Comparison of ENCODE assay signal across 15 cellular contexts in the genomic region with DNA sequence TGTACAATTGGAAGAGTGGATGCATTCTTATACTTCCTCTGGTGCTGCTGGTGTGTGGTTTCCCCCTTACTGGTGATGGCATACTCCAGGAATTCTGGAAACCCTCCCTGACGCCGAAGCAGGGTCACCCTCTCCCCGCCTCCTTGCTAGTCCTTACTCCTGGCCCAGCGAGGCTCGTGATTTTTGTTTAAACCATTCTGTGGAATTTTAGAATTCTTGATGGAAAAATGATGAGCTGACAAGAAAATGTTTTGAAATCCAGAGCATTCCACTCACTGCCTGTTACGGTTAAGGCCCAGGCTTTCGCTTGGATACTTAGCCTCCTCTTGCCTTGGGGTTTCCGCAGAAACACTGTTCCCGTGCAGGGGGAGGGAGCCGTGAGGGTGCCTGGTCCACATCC. TPM values are rescaled to one million over a fixed set of nuclear protein-coding genes. Genes with fewer than 3 reads are reported as not detected.
DNase-seq lines count a peak whose midpoint lies in the region; ATAC-seq, FAIRE-seq and TF ChIP-seq lines count a peak whose summit lies in the region.
"Had no signal": no experiment of that assay in that cellular context is flagged by ENCODE, and none has a peak within 500 bp of the region (broad histone marks: within the 10 kb centered on the region; RNA-seq: fewer than 3 reads in every experiment).

No MANE protein-coding gene starts in this region.

- WGBS in A549 (ENCODE audit: missing lambda C conversion rate), result 81% methylated on average over 10 of the region's 10 CpGs
- WGBS in spleen, 5 donors, result 85 to 95% (median 90%) methylated on average over 10 of the region's 10 CpGs

- H3K36me3 ChIP-seq in naive thymus-derived CD4-positive, alpha-beta T cell (ENCODE audit: control insufficient read depth in 2 of 3, insufficient read depth in 3 of 3, low read length in 3 of 3), result peaks cover 0 to 56% (median 25%) of the 10 kb centered on the region in 3 experiments
- peaks cover 0 to 97% (median 22%) of the 10 kb centered on the region in 6 donors for H3K36me3 ChIP-seq in spleen

- no peak overlapping the region for H3K4me2 ChIP-seq in A549

- no peaks in the 10 kb centered on the region for H3K9me3 Mint-ChIP-seq in HFFc6
- H3K9me3 Mint-ChIP-seq in naive thymus-derived CD4-positive, alpha-beta T cell, result peaks cover 0 to 3% (median 0%) of the 10 kb centered on the region in 11 donors

- CTCF ChIA-PET in A549 (lab: Yijun Ruan, JAX), result interaction anchor here (1.2 to 1.3 kb wide), 2 partner anchors 9 to 112 kb away, joined by 3 to 5 read pairs; no protein-coding TSS in a partner anchor
- CTCF ChIA-PET in naive thymus-derived CD4-positive, alpha-beta T cell (lab: Charles Lee), result interaction anchor here (1.6 kb wide), 1 partner anchor 33 kb away, joined by 4 read pairs; no protein-coding TSS in a partner anchor

- no peaks in the 10 kb centered on the region for H3K27me3 ChIP-seq in naive thymus-derived CD4-positive, alpha-beta T cell (ENCODE audit: control insufficient read depth in 2 of 2, insufficient read depth in 2 of 2, low read length in 2 of 2)
- no peaks in the 10 kb centered on the region for H3K27me3 ChIP-seq in spleen (replicated peaks in 1 of 7)

- FAIRE-seq in A549 (lab: Jason Lieb, UNC), result no peak
- FAIRE-seq: GM12878 had no signal

- no peak for TF ChIP-seq RAD21 in A549 (conservative IDR thresholded peaks at IDR 0.05 in 1 of 2, IDR thresholded peaks at IDR 0.05 in 1 of 2)

- peak overlapping the region; percentile 71 for H3K4me3 Mint-ChIP-seq in HFFc6
- peak overlapping the region in 5 of 10 donors; percentile 12 to 66 (median 44) for H3K4me3 Mint-ChIP-seq in naive thymus-derived CD4-positive, alpha-beta T cell

- peak overlapping the region; percentile 82 for H3K27ac Mint-ChIP-seq in HFFc6
- peak overlapping the region in 7 of 9 donors; percentile 20 to 88 (median 77) for H3K27ac Mint-ChIP-seq in naive thymus-derived CD4-positive, alpha-beta T cell

- H3K36me3 Mint-ChIP-seq in HFFc6 (ENCODE audit: low read depth), result no peaks in the 10 kb centered on the region
- H3K36me3 Mint-ChIP-seq in naive thymus-derived CD4-positive, alpha-beta T cell, result peaks cover 3 to 48% (median 27%) of the 10 kb centered on the region in 5 donors

- POLR2A ChIA-PET in A549 (lab: Yijun Ruan, JAX), result no interaction called here
- POLR2A ChIA-PET in naive thymus-derived CD4-positive, alpha-beta T cell (lab: Charles Lee), result interaction anchor here (2.3 kb wide), 1 partner anchor 17 kb away, joined by 6 read pairs; no protein-coding TSS in a partner anchor

- H3K9me3 ChIP-seq in A549 (no peaks in the 10 kb centered on the region), spleen (no peaks in the 10 kb centered on the region)
- no peaks in the 10 kb centered on the region for H3K9me3 ChIP-seq in naive thymus-derived CD4-positive, alpha-beta T cell (ENCODE audit: control insufficient read depth in 2 of 3, low read length in 3 of 3)
- H3K9me3 ChIP-seq: thoracic aorta had no signal

- TF ChIP-seq CTCF in A549 (IDR thresholded peaks at IDR 0.05), result no peak
- TF ChIP-seq CTCF in HFFc6 (IDR thresholded peaks at IDR 0.05), result no peak
- no peak for TF ChIP-seq CTCF in spleen (IDR thresholded peaks at IDR 0.05 in 8 of 11, conservative IDR thresholded peaks at IDR 0.05 in 3 of 11)

- H3K27me3 Mint-ChIP-seq in HFFc6 (ENCODE audit: insufficient read depth), result peaks cover 7% of the 10 kb centered on the region
- H3K27me3 Mint-ChIP-seq in naive thymus-derived CD4-positive, alpha-beta T cell, result no peaks in the 10 kb centered on the region

- TF ChIP-seq POLR2A in A549 (IDR thresholded peaks at IDR 0.05; ENCODE audit: low read length), result no peak
- TF ChIP-seq POLR2A in spleen (IDR thresholded peaks at IDR 0.05), result no peak

- no peak for ATAC-seq in A549
- no peak for ATAC-seq in naive thymus-derived CD4-positive, alpha-beta T cell
- ATAC-seq in HG03469 (IDR thresholded peaks at IDR 0.05; ENCODE audit: unreplicated experiment), result no peak
- ATAC-seq in HG02884 (IDR thresholded peaks at IDR 0.05; ENCODE audit: unreplicated experiment), result no peak
- ATAC-seq: GM12878 had no signal

- no peak overlapping the region for H3K27ac ChIP-seq in A549
- H3K27ac ChIP-seq in naive thymus-derived CD4-positive, alpha-beta T cell (ENCODE audit: low read depth, low read length), result no peak overlapping the region
- no peak overlapping the region for H3K27ac ChIP-seq in spleen
- H3K27ac ChIP-seq: thoracic aorta had no signal

- TF ChIP-seq EP300 in A549 (IDR thresholded peaks at IDR 0.05), result no peak

- H3K4me3 ChIP-seq in A549 (no peak overlapping the region), spleen (no peak overlapping the region)
- H3K4me3 ChIP-seq in naive thymus-derived CD4-positive, alpha-beta T cell (ENCODE audit: low read length), result no peak overlapping the region
- H3K4me3 ChIP-seq: GM12878, thoracic aorta had no signal

- peaks cover 42% of the 10 kb centered on the region for H3K4me1 Mint-ChIP-seq in HFFc6 (ENCODE audit: low read depth)
- H3K4me1 Mint-ChIP-seq in naive thymus-derived CD4-positive, alpha-beta T cell, result peaks cover 26 to 52% (median 45%) of the 10 kb centered on the region in 7 donors

- DNase-seq in A549 (ENCODE audit: low read depth in 1 of 2, low spot score in 1 of 2) (no peak), HFFc6 (peak; percentile 83), epidermal melanocyte (ENCODE audit: insufficient read length, low spot score) (peak; percentile 72), NCI-H1417 (lab: John Stamatoyannopoulos, UW) (no peak), spleen (no peak)
- DNase-seq in naive thymus-derived CD4-positive, alpha-beta T cell, result no peak
- DNase-seq: C1 segment of cervical spinal cord; glutamatergic neuron; NCI-H774; stimulated activated CD4-positive, alpha-beta T cell treated with anti-CD3 and anti-CD28 coated beads, Interleukin-4, amount 100 ng/mL, for 1 hour; T-helper 1 cell had no signal

- H3K4me1 ChIP-seq in A549, result peaks cover 21% of the 10 kb centered on the region
- H3K4me1 ChIP-seq in naive thymus-derived CD4-positive, alpha-beta T cell (ENCODE audit: control insufficient read depth in 2 of 2, insufficient read depth in 2 of 2, low read length in 2 of 2), result peaks cover 11 to 39% of the 10 kb centered on the region in 2 donors
- H3K4me1 ChIP-seq in spleen, result peaks cover 0 to 32% (median 8%) of the 10 kb centered on the region in 6 donors

- intact Hi-C loops in naive thymus-derived CD4-positive, alpha-beta T cell (cut with micrococcal nuclease), result no loop called here
- intact Hi-C loops in spleen (cut with DNase I; ENCODE audit: low total_unique reads), result no loop called here

TF ChIP-seq in A549, 52 proteins besides CTCF, POLR2A, EP300 and RAD21:
- TF ChIP-seq MAFK (IDR thresholded peaks at IDR 0.05; ENCODE audit: partially characterized antibody) (peak; percentile 71), SMC3 (IDR thresholded peaks at IDR 0.05) (no peak), TP53 (CRISPR knock-in tag; IDR thresholded peaks at IDR 0.05) (no peak)
TF ChIP-seq in A549: peak in this region for 1.

RNA-seq across cellular contexts. Expression of a gene that starts 41.1 kb away (rescaled TPM):
- polyA plus RNA-seq in A549 (2011; rRNA removed), result 2.7 and 3.0 TPM in 2 replicates
- 3.0 and 3.3 TPM in 2 replicates for polyA plus RNA-seq in A549 (2012; cell fraction: cytosol; rRNA removed)
- 2.4 and 4.3 TPM in 2 replicates for polyA plus RNA-seq in A549 (2012; cell fraction: nucleus; rRNA removed)
- polyA plus RNA-seq in A549 (2017; fragmentation: RNase III; extraction: RNeasy Plus Mini Kit Qiagen cat#74134 plus additional on column Dnase treatment), result 1.8 to 2.2 TPM (median 1.8 TPM) in 3 replicates
- 6.1 and 7.1 TPM in 2 replicates for polyA minus RNA-seq in A549 (2011; rRNA and poly(A)+ RNA removed)
- 1 to 10 TPM; 2.0 to 3.9 (median 2.3) TPM for total RNA-seq in HFFc6 (2021; fragmentation: NEBNext Ultra II Directional; extraction: Animal tissue kit (Norgen Biotek cat#: 25700))
- total RNA-seq in naive thymus-derived CD4-positive, alpha-beta T cell, result 10 to 100 TPM in 4 of 5 experiments, 1 to 10 TPM in 1; 5.2 to 91.6 (median 85.6) TPM
- polyA plus RNA-seq in naive thymus-derived CD4-positive, alpha-beta T cell, result 10 to 100 TPM; 55.1 to 66.3 TPM
- total RNA-seq in spleen, result 10 to 100 TPM; 40.3 to 74.5 (median 55.5) TPM
- polyA plus RNA-seq in spleen, result 1 to 10 TPM; 2.8 to 6.1 (median 3.9) TPM

RNA-seq across cellular contexts. Expression of a gene that starts 55.7 kb away (rescaled TPM):
- 0.04 TPM in 1 of 2 replicates, not detected in the other for polyA plus RNA-seq in A549 (2011; rRNA removed)
- polyA plus RNA-seq in A549 (2012; cell fraction: cytosol; rRNA removed), result 0.01 and 0.04 TPM in 2 replicates
- polyA plus RNA-seq in A549 (2012; cell fraction: nucleus; rRNA removed), result 0.10 TPM in 1 of 2 replicates, not detected in the other
- not detected in 3 replicates for polyA plus RNA-seq in A549 (2017; fragmentation: RNase III; extraction: RNeasy Plus Mini Kit Qiagen cat#74134 plus additional on column Dnase treatment)
- polyA minus RNA-seq in A549 (2011; rRNA and poly(A)+ RNA removed), result not detected in 2 replicates
- total RNA-seq in HFFc6 (2021; fragmentation: NEBNext Ultra II Directional; extraction: Animal tissue kit (Norgen Biotek cat#: 25700)), result not detected
- total RNA-seq in naive thymus-derived CD4-positive, alpha-beta T cell, result under 1 TPM in 1 of 5 experiments, not detected in 4; 0.29 TPM
- not detected for polyA plus RNA-seq in naive thymus-derived CD4-positive, alpha-beta T cell
- total RNA-seq in spleen, result 10 to 100 TPM in 2 of 7 donors, 1 to 10 TPM in 5; 2.4 to 14.0 (median 8.3) TPM
- 10 to 100 TPM in 2 of 3 donors, 1 to 10 TPM in 1; 4.9 to 12.8 (median 12.0) TPM for polyA plus RNA-seq in spleen
- total RNA-seq: GM12878 had no signal
- polyA plus RNA-seq: GM12878 had no signal

RNA-seq across cellular contexts. Expression of a gene that starts 55.9 kb away (rescaled TPM):
- polyA plus RNA-seq in A549 (2011; rRNA removed), result 0.01 and 0.03 TPM in 2 replicates
- 0.01 TPM in 1 of 2 replicates, not detected in the other for polyA plus RNA-seq in A549 (2012; cell fraction: cytosol; rRNA removed)
- polyA plus RNA-seq in A549 (2012; cell fraction: nucleus; rRNA removed), result not detected in 2 replicates
- polyA plus RNA-seq in A549 (2017; fragmentation: RNase III; extraction: RNeasy Plus Mini Kit Qiagen cat#74134 plus additional on column Dnase treatment), result 0.01 TPM in 1 of 3 replicates, not detected in the others
- not detected in 2 replicates for polyA minus RNA-seq in A549 (2011; rRNA and poly(A)+ RNA removed)
- total RNA-seq in HFFc6 (2021; fragmentation: NEBNext Ultra II Directional; extraction: Animal tissue kit (Norgen Biotek cat#: 25700)), result not detected
- total RNA-seq in naive thymus-derived CD4-positive, alpha-beta T cell, result not detected
- under 1 TPM in 1 of 2 donors, not detected in 1; 0.04 TPM for polyA plus RNA-seq in naive thymus-derived CD4-positive, alpha-beta T cell
- 10 to 100 TPM; 25.0 to 54.7 (median 35.7) TPM for total RNA-seq in spleen
- polyA plus RNA-seq in spleen, result 10 to 100 TPM in 2 of 3 donors, 1 to 10 TPM in 1; 8.2 to 20.5 (median 14.0) TPM

Comparison
In these comparisons a context has a peak if more than half of its experiments do, and no peak if none do; other contexts are left out.
1. DNase-seq: peak in HFFc6 (single experiment) and epidermal melanocyte (single experiment); none in A549 (0 of 2), naive thymus-derived CD4-positive, alpha-beta T cell (0 of 9), NCI-H1417 (0 of 3) and spleen (single experiment).
2. RNA of a gene that starts 55.9 kb away (total RNA-seq): 25.0 to 54.7 TPM in spleen; not detected in HFFc6 and not detected in naive thymus-derived CD4-positive, alpha-beta T cell; every median in the first group is over 10 times any median in the second.